ENCODE assay signal across 25 cellular contexts in the genomic region with DNA sequence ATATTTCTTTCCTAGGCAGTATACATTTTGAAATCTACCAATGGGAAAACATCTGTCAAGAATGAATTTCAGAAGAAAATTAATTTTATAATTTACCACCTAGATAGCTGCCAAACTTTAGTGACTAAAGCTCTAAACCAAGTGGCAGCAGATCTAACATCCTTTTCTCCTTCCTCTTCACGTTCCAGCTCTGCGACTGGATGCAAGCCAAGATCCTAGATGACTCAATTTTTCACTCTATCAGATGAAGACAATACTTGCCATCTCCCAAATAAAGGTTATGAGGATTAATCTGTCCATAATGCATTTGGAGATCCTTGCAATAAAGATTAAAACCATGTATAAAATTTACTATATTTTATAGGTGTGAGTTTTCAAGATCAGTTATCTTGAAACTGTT.
DNase-seq lines count a peak whose midpoint lies in the region; ATAC-seq and TF ChIP-seq lines count a peak whose summit lies in the region.
"Had no signal": no experiment of that assay in that cellular context is flagged by ENCODE, and none has a peak within 500 bp of the region (broad histone marks: within the 10 kb centered on the region; RNA-seq: fewer than 3 reads in every experiment).

No MANE protein-coding gene starts in this region.

- CTCF ChIA-PET in A673 (lab: Charles Lee) = no interaction called here

- WGBS in prostate gland = 31% methylated on average over 2 of the region's 2 CpGs

- H3K27me3 ChIP-seq in A673 (replicated peaks; ENCODE audit: insufficient read depth, low read depth, low read length, poor library complexity) = no peaks in the 10 kb centered on the region
- no peaks in the 10 kb centered on the region for H3K27me3 ChIP-seq in prostate gland (replicated peaks; ENCODE audit: insufficient read depth)
- H3K27me3 ChIP-seq: BLaER1, suprapubic skin, vagina had no signal

- H3K36me3 Mint-ChIP-seq in activated CD4-positive, alpha-beta T cell treated with anti-CD3 and anti-CD28 coated beads, Interleukin-2, amount 10 ng/mL, durations not matched to agents 24 days and 14 days (ENCODE audit: low read depth) = no peaks in the 10 kb centered on the region
- H3K36me3 Mint-ChIP-seq in glutamatergic neuron (ENCODE audit: unreplicated experiment) = peaks cover 4% of the 10 kb centered on the region
- H3K36me3 Mint-ChIP-seq: stimulated activated memory B cell treated with anti-CD40 and anti-IgM and Interleukin-4, amounts not matched to agents 10 μg/mL and 1 μg/mL and 100 μg/mL, for 72 hours had no signal

- no TSS peak for BruUV-seq in A673 (replicated peaks; lab: Mats Ljungman, UMichigan)

- H3K4me3 Mint-ChIP-seq in stimulated activated naive CD8-positive, alpha-beta T cell treated with anti-CD3 and anti-CD28 coated beads, Interleukin-15, amount 100 ng/mL, for 72 hours = no peak overlapping the region
- H3K4me3 Mint-ChIP-seq in activated CD4-positive, alpha-beta T cell treated with anti-CD3 and anti-CD28 coated beads, Interleukin-2, amount 10 ng/mL, durations not matched to agents 24 days and 14 days = no peak overlapping the region
- no peak overlapping the region for H3K4me3 Mint-ChIP-seq in glutamatergic neuron (ENCODE audit: unreplicated experiment)
- H3K4me3 Mint-ChIP-seq: activated CD8-positive, alpha-beta T cell treated with anti-CD3 and anti-CD28 coated beads, Interleukin-2, amount 10 ng/mL, durations not matched to agents 7 days and 5 days; central memory CD8-positive, alpha-beta T cell; stimulated activated memory B cell treated with anti-CD40 and anti-IgM and Interleukin-4, amounts not matched to agents 10 μg/mL and 1 μg/mL and 100 μg/mL, for 72 hours had no signal

- H3K9me3 ChIP-seq in A673 (ENCODE audit: low read depth, low read length, poor library complexity, severe bottlenecking) (no peaks in the 10 kb centered on the region), prostate gland (no peaks in the 10 kb centered on the region)
- H3K9me3 ChIP-seq: BLaER1, vagina had no signal

- H3K4me1 ChIP-seq in A673 (ENCODE audit: insufficient read depth, low read length, poor library complexity, severe bottlenecking) (no peaks in the 10 kb centered on the region), prostate gland (replicated peaks) (no peaks in the 10 kb centered on the region)
- H3K4me1 ChIP-seq: BLaER1, Caco-2, suprapubic skin, vagina had no signal

- H3K27ac ChIP-seq in A673 (ENCODE audit: low read depth, low read length, poor library complexity, severe bottlenecking) = no peak overlapping the region
- H3K27ac ChIP-seq in prostate gland = no peak overlapping the region
- H3K27ac ChIP-seq: BLaER1, dorsolateral prefrontal cortex, suprapubic skin, vagina had no signal

- no peaks in the 10 kb centered on the region for H3K36me3 ChIP-seq in A673 (ENCODE audit: insufficient read depth, low read length, poor library complexity, severe bottlenecking)
- H3K36me3 ChIP-seq in prostate gland = no peaks in the 10 kb centered on the region
- H3K36me3 ChIP-seq: BLaER1, suprapubic skin, vagina had no signal

- DNase-seq in A673 (ENCODE audit: low spot score) (peak; percentile 25), HT1080 (ENCODE audit: low read depth) (peak; percentile 62), OCI-M1 (lab: John Stamatoyannopoulos, UW) (peak; percentile 78), epithelial cell of esophagus (ENCODE audit: low read depth) (peak; percentile 15), glutamatergic neuron (no peak), prostate gland (ENCODE audit: low spot score) (no peak)
- DNase-seq in stimulated activated naive CD8-positive, alpha-beta T cell treated with anti-CD3 and anti-CD28 coated beads, Interleukin-15, amount 100 ng/mL, for 72 hours = no peak
- DNase-seq in activated CD4-positive, alpha-beta T cell treated with anti-CD3 and anti-CD28 coated beads, Interleukin-2, amount 10 ng/mL, durations not matched to agents 24 days and 14 days = no peak
- DNase-seq: activated CD8-positive, alpha-beta T cell treated with anti-CD3 and anti-CD28 coated beads, Interleukin-2, amount 10 ng/mL, durations not matched to agents 7 days and 5 days; activated gamma-delta T cell; Caco-2; dorsolateral prefrontal cortex; head of caudate nucleus; IMR-90; NCI-H187; occipital lobe; stimulated activated CD4-positive, alpha-beta T cell treated with anti-CD3 and anti-CD28 coated beads, Interleukin-4, amount 100 ng/mL, for 1 hour; T-helper 9 cell had no signal

- TF ChIP-seq POLR2A in prostate gland (IDR thresholded peaks at IDR 0.05) = no peak

- intact Hi-C loops in A673 (cut with micrococcal nuclease; ENCODE audit: unreplicated experiment) = no loop called here
- intact Hi-C loops in activated CD4-positive, alpha-beta T cell treated with anti-CD3 and anti-CD28 coated beads, Interleukin-2, amount 10 ng/mL, durations not matched to agents 24 days and 14 days (cut with micrococcal nuclease) = no loop called here
- intact Hi-C loops in prostate gland (cut with DNase I) = no loop called here

- no peak for ATAC-seq in stimulated activated naive CD8-positive, alpha-beta T cell treated with anti-CD3 and anti-CD28 coated beads, Interleukin-15, amount 100 ng/mL, for 72 hours
- ATAC-seq: activated CD4-positive, CD25-positive, alpha-beta regulatory T cell treated with anti-CD3 and anti-CD28 coated beads, Interleukin-2, amount 50 U/mL, for 24 hours; activated CD8-positive, alpha-beta T cell treated with anti-CD3 and anti-CD28 coated beads, Interleukin-2, amount 10 ng/mL, durations not matched to agents 7 days and 5 days; Right ventricle myocardium inferior; stimulated activated memory B cell treated with anti-CD40 and anti-IgM and Interleukin-4, amounts not matched to agents 10 μg/mL and 1 μg/mL and 100 μg/mL, for 72 hours had no signal

- H3K9me3 Mint-ChIP-seq in stimulated activated naive CD8-positive, alpha-beta T cell treated with anti-CD3 and anti-CD28 coated beads, Interleukin-15, amount 100 ng/mL, for 72 hours = no peaks in the 10 kb centered on the region
- H3K9me3 Mint-ChIP-seq in activated CD4-positive, alpha-beta T cell treated with anti-CD3 and anti-CD28 coated beads, Interleukin-2, amount 10 ng/mL, durations not matched to agents 24 days and 14 days = no peaks in the 10 kb centered on the region
- no peaks in the 10 kb centered on the region for H3K9me3 Mint-ChIP-seq in glutamatergic neuron (ENCODE audit: unreplicated experiment)
- H3K9me3 Mint-ChIP-seq: central memory CD8-positive, alpha-beta T cell had no signal

- no peak for TF ChIP-seq CTCF in A673 (conservative IDR thresholded peaks at IDR 0.05; ENCODE audit: low read depth, low read length)
- no peak for TF ChIP-seq CTCF in epithelial cell of esophagus (IDR thresholded peaks at IDR 0.05; ENCODE audit: insufficient read depth, low read depth, low read length, missing control alignments)
- TF ChIP-seq CTCF in glutamatergic neuron (IDR thresholded peaks at IDR 0.05; ENCODE audit: partially characterized antibody, unreplicated experiment) = no peak
- no peak for TF ChIP-seq CTCF in prostate gland (IDR thresholded peaks at IDR 0.05)

- peaks cover 20% of the 10 kb centered on the region for H3K27me3 Mint-ChIP-seq in stimulated activated naive CD8-positive, alpha-beta T cell treated with anti-CD3 and anti-CD28 coated beads, Interleukin-15, amount 100 ng/mL, for 72 hours
- peaks cover 2% of the 10 kb centered on the region for H3K27me3 Mint-ChIP-seq in activated CD4-positive, alpha-beta T cell treated with anti-CD3 and anti-CD28 coated beads, Interleukin-2, amount 10 ng/mL, durations not matched to agents 24 days and 14 days
- no peaks in the 10 kb centered on the region for H3K27me3 Mint-ChIP-seq in glutamatergic neuron (ENCODE audit: unreplicated experiment)

- POLR2A ChIA-PET in A673 (lab: Charles Lee; ENCODE audit: low non-redundant PET) = no interaction called here

- no peaks in the 10 kb centered on the region for H3K4me1 Mint-ChIP-seq in stimulated activated naive CD8-positive, alpha-beta T cell treated with anti-CD3 and anti-CD28 coated beads, Interleukin-15, amount 100 ng/mL, for 72 hours
- H3K4me1 Mint-ChIP-seq in activated CD4-positive, alpha-beta T cell treated with anti-CD3 and anti-CD28 coated beads, Interleukin-2, amount 10 ng/mL, durations not matched to agents 24 days and 14 days = no peaks in the 10 kb centered on the region
- no peaks in the 10 kb centered on the region for H3K4me1 Mint-ChIP-seq in glutamatergic neuron (ENCODE audit: low read depth, unreplicated experiment)
- H3K4me1 Mint-ChIP-seq: central memory CD8-positive, alpha-beta T cell; stimulated activated memory B cell treated with anti-CD40 and anti-IgM and Interleukin-4, amounts not matched to agents 10 μg/mL and 1 μg/mL and 100 μg/mL, for 72 hours had no signal

- H3K4me3 ChIP-seq in A673 (ENCODE audit: low read depth, low read length, poor library complexity, severe bottlenecking) (no peak overlapping the region), epithelial cell of esophagus (ENCODE audit: low read length) (no peak overlapping the region), prostate gland (no peak overlapping the region)
- H3K4me3 ChIP-seq: BLaER1, dorsolateral prefrontal cortex, suprapubic skin, vagina had no signal

- H3K27ac Mint-ChIP-seq in stimulated activated naive CD8-positive, alpha-beta T cell treated with anti-CD3 and anti-CD28 coated beads, Interleukin-15, amount 100 ng/mL, for 72 hours = no peak overlapping the region
- H3K27ac Mint-ChIP-seq in activated CD4-positive, alpha-beta T cell treated with anti-CD3 and anti-CD28 coated beads, Interleukin-2, amount 10 ng/mL, durations not matched to agents 24 days and 14 days = no peak overlapping the region
- H3K27ac Mint-ChIP-seq in glutamatergic neuron (ENCODE audit: unreplicated experiment) = no peak overlapping the region
- H3K27ac Mint-ChIP-seq: activated CD8-positive, alpha-beta T cell treated with anti-CD3 and anti-CD28 coated beads, Interleukin-2, amount 10 ng/mL, durations not matched to agents 7 days and 5 days; stimulated activated memory B cell treated with anti-CD40 and anti-IgM and Interleukin-4, amounts not matched to agents 10 μg/mL and 1 μg/mL and 100 μg/mL, for 72 hours had no signal

Comparison
In these comparisons a context has a peak if more than half of its experiments do, and no peak if none do; other contexts are left out.
1. DNase-seq: peak in A673 (single experiment), HT1080 (single experiment), OCI-M1 (single experiment) and epithelial cell of esophagus (single experiment); none in stimulated activated naive CD8-positive, alpha-beta T cell treated with anti-CD3 and anti-CD28 coated beads, Interleukin-15, amount 100 ng/mL, for 72 hours (0 of 2), activated CD4-positive, alpha-beta T cell treated with anti-CD3 and anti-CD28 coated beads, Interleukin-2, amount 10 ng/mL, durations not matched to agents 24 days and 14 days (single experiment), glutamatergic neuron (single experiment) and prostate gland (single experiment).